Comparison of ENCODE assay signal across 28 cellular contexts in the genomic region with DNA sequence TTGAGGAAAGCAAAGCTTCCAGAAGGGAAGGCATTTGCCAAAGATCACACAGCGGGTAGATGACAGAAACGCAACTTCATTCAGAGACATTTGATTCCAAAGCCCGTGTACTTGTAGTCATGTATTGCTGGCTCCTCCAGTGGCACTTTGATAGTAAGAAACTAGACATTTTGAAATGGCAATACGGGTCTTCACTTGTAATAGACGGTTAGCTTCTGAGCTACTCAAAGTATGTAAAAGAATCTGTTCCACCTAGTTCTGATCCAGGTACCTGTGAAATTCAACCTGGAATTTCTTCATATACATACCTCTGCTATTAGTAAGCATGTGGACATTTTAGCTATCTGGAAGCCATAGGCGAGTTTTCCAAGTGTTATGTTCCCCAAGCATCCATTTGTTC.
"Had no signal": no experiment of that assay in that cellular context is flagged by ENCODE, and none has a peak within 500 bp of the region (broad histone marks: within the 10 kb centered on the region; RNA-seq: fewer than 3 reads in every experiment).

No MANE protein-coding gene starts in this region.

- H3K36me3 ChIP-seq: ascending aorta, breast epithelium, esophagus squamous epithelium had no signal

- H3K27me3 ChIP-seq: ascending aorta, breast epithelium, esophagus squamous epithelium had no signal

- H3K4me3 ChIP-seq: ascending aorta, breast epithelium, esophagus squamous epithelium had no signal

- ATAC-seq: activated CD4-positive, alpha-beta T cell treated with anti-CD3 and anti-CD28 coated beads for 36 hours; activated CD8-positive, alpha-beta T cell treated with anti-CD3 and anti-CD28 coated beads, Interleukin-2, amount 10 ng/mL, durations not matched to agents 7 days and 5 days; activated naive CD4-positive, alpha-beta T cell treated with anti-CD3 and anti-CD28 coated beads, Interleukin-2, amount 50 U/mL, for 72 hours; activated T-cell treated with anti-CD3 and anti-CD28 coated beads, Interleukin-2, amount 50 U/mL, for 72 hours; effector memory CD8-positive, alpha-beta T cell had no signal

- H3K4me1 ChIP-seq: breast epithelium had no signal

- DNase-seq: activated CD4-positive, alpha-beta T cell treated with anti-CD3 and anti-CD28 coated beads for 36 hours; activated CD4-positive, alpha-beta T cell treated with anti-CD3 and anti-CD28 coated beads, Interleukin-2, amount 50 U/mL, for 1 hour; activated CD4-positive, alpha-beta T cell treated with anti-CD3 and anti-CD28 coated beads, Interleukin-2, amount 50 U/mL, for 48 hours; activated CD4-positive, CD25-positive, alpha-beta regulatory T cell; activated CD4-positive, CD25-positive, alpha-beta regulatory T cell treated with anti-CD3 and anti-CD28 coated beads, Interleukin-2, amount 50 U/mL, for 72 hours; activated CD8-positive, alpha-beta memory T cell treated with anti-CD3 and anti-CD28 coated beads, Interleukin-2, amount 50 U/mL, for 48 hours; activated CD8-positive, alpha-beta T cell treated with anti-CD3 and anti-CD28 coated beads, Interleukin-2, amount 10 ng/mL, durations not matched to agents 7 days and 5 days; activated gamma-delta T cell; activated naive CD4-positive, alpha-beta T cell; activated naive CD4-positive, alpha-beta T cell treated with anti-CD3 and anti-CD28 coated beads, Interleukin-2, amount 10 ng/mL, durations not matched to agents 7 days and 5 days; activated naive CD8-positive, alpha-beta T cell treated with anti-CD3 and anti-CD28 coated beads, Interleukin-2, amount 10 ng/mL, durations not matched to agents 7 days and 5 days; activated T-cell treated with anti-CD3 and anti-CD28 coated beads for 4 hours; activated T-cell treated with anti-CD3 and anti-CD28 coated beads, Interleukin-2, amount 50 U/mL, for 24 hours; activated T-cell treated with anti-CD3 and anti-CD28 coated beads, Interleukin-2, amount 50 U/mL, for 72 hours; caudate nucleus; cortex of kidney; dermis blood vessel endothelial cell; effector CD4-positive, alpha-beta T cell; effector memory CD8-positive, alpha-beta T cell; erythroblast; esophagus squamous epithelium; foreskin melanocyte; head of caudate nucleus; T-helper 2 cell had no signal

- H3K9me3 ChIP-seq: ascending aorta, breast epithelium, esophagus squamous epithelium had no signal

- FAIRE-seq: colon had no signal

- H3K27ac ChIP-seq: breast epithelium had no signal
